In genomic region chrX:41825796-41826195, GRCh38 we compare ENCODE assay signal across 34 cellular contexts.
DNase-seq lines count a peak whose midpoint lies in the region; ATAC-seq, FAIRE-seq and TF ChIP-seq lines count a peak whose summit lies in the region.
"Had no signal": no experiment of that assay in that cellular context is flagged by ENCODE, and none has a peak within 500 bp of the region (broad histone marks: within the 10 kb centered on the region; RNA-seq: fewer than 3 reads in every experiment).

No MANE protein-coding gene starts in this region.

- no peak overlapping the region for H3K4me2 ChIP-seq in astrocyte (ENCODE audit: low read length)
- H3K4me2 ChIP-seq: A549; BLaER1; BLaER1 treated with 17β-estradiol and CSF1 and Interleukin-3, amounts not matched to agents 10 nM and 100 nM had no signal

- H3K36me3 ChIP-seq in astrocyte (ENCODE audit: insufficient read depth, low read length): no peaks in the 10 kb centered on the region
- no peaks in the 10 kb centered on the region for H3K36me3 ChIP-seq in psoas muscle (ENCODE audit: insufficient read depth in 1 of 2, low read depth in 1 of 2)
- no peaks in the 10 kb centered on the region for H3K36me3 ChIP-seq in esophagus squamous epithelium
- H3K36me3 ChIP-seq: BE2C; BLaER1; BLaER1 treated with 17β-estradiol and CSF1 and Interleukin-3, amounts not matched to agents 10 nM and 100 nM had no signal

- H4K20me1 ChIP-seq in astrocyte (ENCODE audit: insufficient read depth, low read length): peaks cover 5% of the 10 kb centered on the region

- H3K4me3 Mint-ChIP-seq in Calu3 (ENCODE audit: low read depth, unreplicated experiment) (no peak overlapping the region), astrocyte (ENCODE audit: unreplicated experiment) (no peak overlapping the region), glutamatergic neuron (ENCODE audit: unreplicated experiment) (no peak overlapping the region)
- H3K4me3 Mint-ChIP-seq: B cell; CD14-positive monocyte; CD4-positive, alpha-beta memory T cell; CD4-positive, alpha-beta T cell; CD4-positive, CD25-positive, alpha-beta regulatory T cell; CD8-positive, alpha-beta memory T cell; CD8-positive, alpha-beta T cell had no signal

- DNase-seq in Calu3 (no peak), astrocyte (ENCODE audit: low read depth) (no peak), psoas muscle (no peak), glutamatergic neuron (no peak), esophagus squamous epithelium (lab: John Stamatoyannopoulos, UW) (no peak)
- DNase-seq: 8988T; ACHN; AML-193; BE2C; C1 segment of cervical spinal cord; Caco-2; CD4-positive, alpha-beta memory T cell; CD4-positive, alpha-beta T cell; CD4-positive, CD25-positive, alpha-beta regulatory T cell; CD8-positive, alpha-beta memory T cell; CD8-positive, alpha-beta T cell; COR-L47; DMS 273 treated with DMSO at 0.1 percent for 48 hours; DMS153; DMS53; DMS79; DMS79 treated with DMSO at 0.1 percent for 48 hours; DND-41; EL had no signal

- H3K4me1 Mint-ChIP-seq in Calu3 (ENCODE audit: low read depth, unreplicated experiment) (peaks cover 42% of the 10 kb centered on the region), astrocyte (ENCODE audit: low read depth, unreplicated experiment) (peaks cover 35% of the 10 kb centered on the region), glutamatergic neuron (ENCODE audit: low read depth, unreplicated experiment) (peaks cover 8% of the 10 kb centered on the region)
- H3K4me1 Mint-ChIP-seq: B cell, CD14-positive monocyte had no signal

- H3K9me3 Mint-ChIP-seq in Calu3 (ENCODE audit: low read depth, unreplicated experiment) (no peaks in the 10 kb centered on the region), astrocyte (ENCODE audit: unreplicated experiment) (no peaks in the 10 kb centered on the region), glutamatergic neuron (ENCODE audit: unreplicated experiment) (peaks cover 2% of the 10 kb centered on the region)
- H3K9me3 Mint-ChIP-seq: CD8-positive, alpha-beta T cell had no signal

- H3K27ac ChIP-seq in astrocyte (ENCODE audit: low read depth, low read length) (peak overlapping the region; percentile 5), psoas muscle (peak overlapping the region; percentile 57), esophagus squamous epithelium (no peak overlapping the region)
- H3K27ac ChIP-seq: 22Rv1; A549; BLaER1; BLaER1 treated with 17β-estradiol and CSF1 and Interleukin-3, amounts not matched to agents 10 nM and 100 nM; C4-2B had no signal

- peak in 3 of 4 donors; percentile 57 to 80 (median 66) for ATAC-seq in psoas muscle
- ATAC-seq in GM18873 (IDR thresholded peaks at IDR 0.05; ENCODE audit: low FRiP score, unreplicated experiment): no peak
- ATAC-seq: A549; CD8-positive, alpha-beta T cell had no signal

- no peak for TF ChIP-seq POLR2A in esophagus squamous epithelium (IDR thresholded peaks at IDR 0.05)

- H3K9me3 ChIP-seq in astrocyte (ENCODE audit: insufficient read depth, low read depth, low read length) (no peaks in the 10 kb centered on the region), psoas muscle (peaks cover 11% of the 10 kb centered on the region), esophagus squamous epithelium (no peaks in the 10 kb centered on the region)
- H3K9me3 ChIP-seq: A549, BE2C, Caco-2 had no signal

- 47 to 69% (median 51%) methylated on average over 2 of the region's 2 CpGs for WGBS in psoas muscle, 3 donors
- 47 to 66% methylated on average over 2 of the region's 2 CpGs for whole genome bisulfite sequencing in esophagus squamous epithelium, 2 donors

- H3K36me3 Mint-ChIP-seq in Calu3 (ENCODE audit: insufficient read depth, unreplicated experiment): peaks cover 6% of the 10 kb centered on the region
- H3K36me3 Mint-ChIP-seq in astrocyte (ENCODE audit: low read depth, unreplicated experiment): no peaks in the 10 kb centered on the region
- no peaks in the 10 kb centered on the region for H3K36me3 Mint-ChIP-seq in glutamatergic neuron (ENCODE audit: unreplicated experiment)

- H3K4me3 ChIP-seq in astrocyte (ENCODE audit: insufficient read depth, low read depth, low read length): no peak overlapping the region
- no peak overlapping the region for H3K4me3 ChIP-seq in psoas muscle
- no peak overlapping the region for H3K4me3 ChIP-seq in esophagus squamous epithelium
- H3K4me3 ChIP-seq: A549; BLaER1; BLaER1 treated with 17β-estradiol and CSF1 and Interleukin-3, amounts not matched to agents 10 nM and 100 nM had no signal

- no peaks in the 10 kb centered on the region for H3K4me1 ChIP-seq in astrocyte (ENCODE audit: insufficient read depth, low read length)
- H3K4me1 ChIP-seq in psoas muscle: peaks cover 19% of the 10 kb centered on the region
- H3K4me1 ChIP-seq in esophagus squamous epithelium: no peaks in the 10 kb centered on the region
- H3K4me1 ChIP-seq: BE2C; BLaER1; BLaER1 treated with 17β-estradiol and CSF1 and Interleukin-3, amounts not matched to agents 10 nM and 100 nM had no signal

- H2AFZ ChIP-seq in astrocyte (ENCODE audit: low read depth, low read length): no peak overlapping the region

- BruUV-seq in Calu3 (replicated peaks; lab: Mats Ljungman, UMichigan): no TSS peak

- no peak for TF ChIP-seq CTCF in Calu3 (IDR thresholded peaks at IDR 0.05; ENCODE audit: unreplicated experiment)
- TF ChIP-seq CTCF in astrocyte (IDR thresholded peaks at IDR 0.05; ENCODE audit: insufficient read depth, low read depth, low read length): no peak
- TF ChIP-seq CTCF in psoas muscle (IDR thresholded peaks at IDR 0.05): no peak
- TF ChIP-seq CTCF in glutamatergic neuron (IDR thresholded peaks at IDR 0.05; ENCODE audit: partially characterized antibody, unreplicated experiment): no peak
- TF ChIP-seq CTCF in esophagus squamous epithelium (IDR thresholded peaks at IDR 0.05): no peak

- no peak overlapping the region for H3K9ac ChIP-seq in astrocyte (ENCODE audit: low read length)
- H3K9ac ChIP-seq: BLaER1; BLaER1 treated with 17β-estradiol and CSF1 and Interleukin-3, amounts not matched to agents 10 nM and 100 nM had no signal

- H3K27ac Mint-ChIP-seq in Calu3 (ENCODE audit: unreplicated experiment) (peak overlapping the region; percentile 64), astrocyte (ENCODE audit: unreplicated experiment) (no peak overlapping the region), glutamatergic neuron (ENCODE audit: unreplicated experiment) (no peak overlapping the region)
- H3K27ac Mint-ChIP-seq: B cell; CD14-positive monocyte; CD4-positive, alpha-beta T cell; CD4-positive, CD25-positive, alpha-beta regulatory T cell; CD8-positive, alpha-beta memory T cell had no signal

- H3K27me3 ChIP-seq in astrocyte (ENCODE audit: insufficient read depth, low read length) (no peaks in the 10 kb centered on the region), psoas muscle (ENCODE audit: insufficient read depth in 3 of 3, low read length in 2 of 3) (peaks cover 0 to 4% (median 0%) of the 10 kb centered on the region in 3 donors), esophagus squamous epithelium (no peaks in the 10 kb centered on the region)
- H3K27me3 ChIP-seq: BE2C had no signal

- intact Hi-C loops in Calu3 (cut with micrococcal nuclease; ENCODE audit: unreplicated experiment) (no loop called here), psoas muscle (cut with DNase I) (no loop called here), esophagus squamous epithelium (cut with DNase I) (no loop called here)

- no peak for FAIRE-seq in astrocyte (lab: Jason Lieb, UNC)
- FAIRE-seq: A204.1, A549, D721Med had no signal

- CTCF ChIA-PET in Calu3 (lab: Charles Lee): no interaction called here

- H3K27me3 Mint-ChIP-seq in Calu3 (ENCODE audit: unreplicated experiment) (no peaks in the 10 kb centered on the region), astrocyte (ENCODE audit: low read depth, unreplicated experiment) (no peaks in the 10 kb centered on the region), glutamatergic neuron (ENCODE audit: unreplicated experiment) (peaks cover 3% of the 10 kb centered on the region)
- H3K27me3 Mint-ChIP-seq: B cell; CD4-positive, alpha-beta memory T cell; CD4-positive, alpha-beta T cell; CD4-positive, CD25-positive, alpha-beta regulatory T cell; CD8-positive, alpha-beta memory T cell had no signal

- H3K79me2 ChIP-seq in astrocyte (ENCODE audit: insufficient read depth, low read length): no peaks in the 10 kb centered on the region

Comparison
In these comparisons a context has a peak if more than half of its experiments do, and no peak if none do; other contexts are left out.
1. H3K27ac ChIP-seq: peak in astrocyte (single experiment) and psoas muscle (single experiment); none in esophagus squamous epithelium (0 of 4).